ENCODE assay signal across 13 cellular contexts in genomic region chr9:33851301-33851700, GRCh38. TPM values are rescaled to one million over a fixed set of nuclear protein-coding genes. Genes with fewer than 3 reads are reported as not detected.
DNase-seq lines count a peak whose midpoint lies in the region; ATAC-seq and TF ChIP-seq lines count a peak whose summit lies in the region.
"Had no signal": no experiment of that assay in that cellular context is flagged by ENCODE, and none has a peak within 500 bp of the region (broad histone marks: within the 10 kb centered on the region; RNA-seq: fewer than 3 reads in every experiment).

No MANE protein-coding gene starts in this region.

- TF ChIP-seq CTCF in DOHH2 (IDR thresholded peaks at IDR 0.05; ENCODE audit: low read depth, low read length, poor library complexity, severe bottlenecking) (no peak), psoas muscle (IDR thresholded peaks at IDR 0.05) (no peak), spleen (IDR thresholded peaks at IDR 0.05 in 8 of 11, conservative IDR thresholded peaks at IDR 0.05 in 3 of 11) (no peak)

- H3K27me3 Mint-ChIP-seq in stimulated activated memory B cell treated with anti-CD40 and anti-IgM and Interleukin-4, amounts not matched to agents 10 μg/mL and 1 μg/mL and 100 μg/mL, for 72 hours = no peaks in the 10 kb centered on the region

- peaks cover 40% of the 10 kb centered on the region for H3K4me1 Mint-ChIP-seq in stimulated activated memory B cell treated with anti-CD40 and anti-IgM and Interleukin-4, amounts not matched to agents 10 μg/mL and 1 μg/mL and 100 μg/mL, for 72 hours

- no peaks in the 10 kb centered on the region for H3K9me2 ChIP-seq in DOHH2 (replicated peaks; ENCODE audit: control insufficient read depth, low read length)

- H3K9me3 ChIP-seq in DOHH2 (ENCODE audit: control insufficient read depth, insufficient read depth, low read length) = no peaks in the 10 kb centered on the region
- no peaks in the 10 kb centered on the region for H3K9me3 ChIP-seq in psoas muscle
- no peaks in the 10 kb centered on the region for H3K9me3 ChIP-seq in spleen

- H3K4me3 ChIP-seq in DOHH2 (ENCODE audit: low read length) = no peak overlapping the region
- H3K4me3 ChIP-seq in psoas muscle = no peak overlapping the region
- no peak overlapping the region for H3K4me3 ChIP-seq in spleen
- H3K4me3 ChIP-seq: skin epidermis had no signal

- H3K79me2 ChIP-seq in DOHH2 (ENCODE audit: control insufficient read depth, low read length) = peaks cover 100% of the 10 kb centered on the region

- no peak for ATAC-seq in psoas muscle
- ATAC-seq in stimulated activated memory B cell treated with anti-CD40 and anti-IgM and Interleukin-4, amounts not matched to agents 10 μg/mL and 1 μg/mL and 100 μg/mL, for 72 hours = no peak

- H3K9me3 Mint-ChIP-seq in stimulated activated memory B cell treated with anti-CD40 and anti-IgM and Interleukin-4, amounts not matched to agents 10 μg/mL and 1 μg/mL and 100 μg/mL, for 72 hours = no peaks in the 10 kb centered on the region

- H3K27me3 ChIP-seq in DOHH2 (ENCODE audit: control insufficient read depth, low read length) (no peaks in the 10 kb centered on the region), psoas muscle (ENCODE audit: insufficient read depth in 3 of 3, low read length in 2 of 3) (no peaks in the 10 kb centered on the region), spleen (replicated peaks in 1 of 7) (no peaks in the 10 kb centered on the region)

- no peak overlapping the region for H3K27ac Mint-ChIP-seq in stimulated activated memory B cell treated with anti-CD40 and anti-IgM and Interleukin-4, amounts not matched to agents 10 μg/mL and 1 μg/mL and 100 μg/mL, for 72 hours

- no peak for TF ChIP-seq POLR2A in spleen (IDR thresholded peaks at IDR 0.05)

- 20 to 28% (median 24%) methylated on average over 1 of the region's 1 CpG for WGBS in psoas muscle, 3 donors
- WGBS in spleen, 5 donors = 60 to 83% (median 68%) methylated on average over 1 of the region's 1 CpG

- H3K27ac ChIP-seq in DOHH2 (ENCODE audit: low read depth, low read length) (peak overlapping the region; percentile 22), psoas muscle (peak overlapping the region; percentile 61), spleen (peak overlapping the region in 4 of 8 donors; percentile 16 to 53 (median 34))

- no peak overlapping the region for H3K4me2 ChIP-seq in DOHH2 (ENCODE audit: low read length)

- peaks cover 93% of the 10 kb centered on the region for H3K4me1 ChIP-seq in DOHH2 (ENCODE audit: control insufficient read depth, low read length)
- H3K4me1 ChIP-seq in psoas muscle = peaks cover 40% of the 10 kb centered on the region
- H3K4me1 ChIP-seq in spleen = peaks cover 10 to 86% (median 46%) of the 10 kb centered on the region in 6 donors

- no peaks in the 10 kb centered on the region for H4K20me1 ChIP-seq in DOHH2 (ENCODE audit: control insufficient read depth, insufficient read depth, low read depth, low read length)

- H3K36me3 ChIP-seq in DOHH2 (ENCODE audit: control insufficient read depth, low read length) (peaks cover 13% of the 10 kb centered on the region), psoas muscle (ENCODE audit: insufficient read depth in 1 of 2, low read depth in 1 of 2) (no peaks in the 10 kb centered on the region), spleen (peaks cover 0 to 4% (median 0%) of the 10 kb centered on the region in 6 donors)

- H3F3A ChIP-seq in DOHH2 (ENCODE audit: control insufficient read depth, insufficient read depth) = peaks cover 16% of the 10 kb centered on the region; the same call in 1 of the 2 replicates

- H3K36me3 Mint-ChIP-seq in stimulated activated memory B cell treated with anti-CD40 and anti-IgM and Interleukin-4, amounts not matched to agents 10 μg/mL and 1 μg/mL and 100 μg/mL, for 72 hours = peaks cover 14% of the 10 kb centered on the region

- intact Hi-C loops in psoas muscle (cut with DNase I) = no loop called here
- intact Hi-C loops in spleen (cut with DNase I; ENCODE audit: low total_unique reads) = loop anchor here (5.0 kb wide), 1 partner anchor 39 kb away; no protein-coding TSS in a partner anchor

- DNase-seq in NCI-H69 (lab: John Stamatoyannopoulos, UW) (peak; percentile 40), fibroblast of gingiva (ENCODE audit: low read depth) (peak; percentile 20), psoas muscle (no peak), COR-L47 (lab: John Stamatoyannopoulos, UW) (no peak), spleen (no peak)
- DNase-seq: foreskin fibroblast, NCI-H1436, NCI-H510A had no signal

- no peak overlapping the region for H3K4me3 Mint-ChIP-seq in stimulated activated memory B cell treated with anti-CD40 and anti-IgM and Interleukin-4, amounts not matched to agents 10 μg/mL and 1 μg/mL and 100 μg/mL, for 72 hours

RNA-seq across cellular contexts. Expression of gene UBE2R2, which starts 34.3 kb away (rescaled TPM):
- 10 to 100 TPM; 48.0 to 62.9 (median 52.2) TPM for total RNA-seq in psoas muscle
- 10 to 100 TPM; 20.3 to 52.3 (median 37.5) TPM for polyA plus RNA-seq in psoas muscle
- 10 to 100 TPM; 33.4 to 48.5 (median 41.7) TPM for total RNA-seq in spleen
- polyA plus RNA-seq in spleen = 10 to 100 TPM; 15.2 to 20.2 (median 19.4) TPM

RNA-seq across cellular contexts. Expression of gene PRSS3, which starts 55.9 kb away (rescaled TPM):
- total RNA-seq in psoas muscle (under 1 TPM in 1 of 4 donors, not detected in 3; 0.30 TPM), spleen (not detected)
- polyA plus RNA-seq in psoas muscle (under 1 TPM in 1 of 3 donors, not detected in 2; 0.05 TPM), spleen (under 1 TPM in 2 of 3 donors, not detected in 1; 0.09 to 0.42 TPM)
- total RNA-seq: myocyte, Right ventricle myocardium inferior had no signal

Comparison
In these comparisons a context has a peak if more than half of its experiments do, and no peak if none do; other contexts are left out.
1. DNase-seq: peak in NCI-H69 (single experiment) and fibroblast of gingiva (single experiment); none in psoas muscle (0 of 2), COR-L47 (single experiment) and spleen (single experiment).